9 cellular contexts compared by ENCODE assay signal in genomic region chr11:86523738-86524602, GRCh38.
DNase-seq lines count a peak whose midpoint lies in the region; ATAC-seq and TF ChIP-seq lines count a peak whose summit lies in the region.
"Had no signal": no experiment of that assay in that cellular context is flagged by ENCODE, and none has a peak within 500 bp of the region (broad histone marks: within the 10 kb centered on the region; RNA-seq: fewer than 3 reads in every experiment).

No MANE protein-coding gene starts in this region.

- H3K9me3 Mint-ChIP-seq in natural killer cell treated with Interleukin-12 subunit alpha and Interleukin-12 subunit beta and Interleukin-15 and Interleukin-18, amount 100 ng/mL, for 72 hours = peaks cover 9% of the 10 kb centered on the region

- in situ Hi-C loops in brain microvascular endothelial cell (cut with HindIII; ENCODE audit: low pct_ligation_motif_present, low sequenced_read_pairs) = no loop called here

- peak; percentile 74 to 95 for ATAC-seq in lower lobe of right lung
- no peak for ATAC-seq in HG03159 (IDR thresholded peaks at IDR 0.05; ENCODE audit: unreplicated experiment)
- no peak for ATAC-seq in natural killer cell treated with Interleukin-12 subunit alpha and Interleukin-12 subunit beta and Interleukin-15 and Interleukin-18, amount 100 ng/mL, for 72 hours
- no peak for ATAC-seq in GM18517 (IDR thresholded peaks at IDR 0.05; ENCODE audit: unreplicated experiment)
- no peak for ATAC-seq in psoas muscle

- no peak overlapping the region for H3K27ac Mint-ChIP-seq in natural killer cell treated with Interleukin-12 subunit alpha and Interleukin-12 subunit beta and Interleukin-15 and Interleukin-18, amount 100 ng/mL, for 72 hours
- H3K27ac Mint-ChIP-seq: activated naive CD8-positive, alpha-beta T cell treated with anti-CD3 and anti-CD28 coated beads, Interleukin-2, amount 10 ng/mL, durations not matched to agents 7 days and 5 days had no signal

- H3K27me3 ChIP-seq in brain microvascular endothelial cell (replicated peaks) = no peaks in the 10 kb centered on the region
- no peaks in the 10 kb centered on the region for H3K27me3 ChIP-seq in lower lobe of right lung (ENCODE audit: low read depth)
- no peaks in the 10 kb centered on the region for H3K27me3 ChIP-seq in psoas muscle (ENCODE audit: insufficient read depth in 3 of 3, low read length in 2 of 3)

- peaks cover 0 to 4% of the 10 kb centered on the region in 2 donors for H3K4me1 Mint-ChIP-seq in natural killer cell treated with Interleukin-12 subunit alpha and Interleukin-12 subunit beta and Interleukin-15 and Interleukin-18, amount 100 ng/mL, for 72 hours (ENCODE audit: low read depth in 2 of 2)
- H3K4me1 Mint-ChIP-seq: activated naive CD8-positive, alpha-beta T cell treated with anti-CD3 and anti-CD28 coated beads, Interleukin-2, amount 10 ng/mL, durations not matched to agents 7 days and 5 days had no signal

- H3K9me3 ChIP-seq in lower lobe of right lung (no peaks in the 10 kb centered on the region), psoas muscle (no peaks in the 10 kb centered on the region)

- intact Hi-C loops in lower lobe of right lung (cut with DNase I) (no loop called here), psoas muscle (cut with DNase I) (no loop called here)

- peaks cover 30% of the 10 kb centered on the region for H3K36me3 Mint-ChIP-seq in natural killer cell treated with Interleukin-12 subunit alpha and Interleukin-12 subunit beta and Interleukin-15 and Interleukin-18, amount 100 ng/mL, for 72 hours
- H3K36me3 Mint-ChIP-seq: activated naive CD8-positive, alpha-beta T cell treated with anti-CD3 and anti-CD28 coated beads, Interleukin-2, amount 10 ng/mL, durations not matched to agents 7 days and 5 days had no signal

- no peak for TF ChIP-seq CTCF in 22Rv1 (IDR thresholded peaks at IDR 0.05)
- no peak for TF ChIP-seq CTCF in brain microvascular endothelial cell (IDR thresholded peaks at IDR 0.05; ENCODE audit: low read depth, low read length, missing control alignments)
- no peak for TF ChIP-seq CTCF in lower lobe of right lung (IDR thresholded peaks at IDR 0.05)
- no peak for TF ChIP-seq CTCF in psoas muscle (IDR thresholded peaks at IDR 0.05)

- no peak overlapping the region for H3K4me3 ChIP-seq in brain microvascular endothelial cell (ENCODE audit: low read depth, low read length)
- H3K4me3 ChIP-seq in lower lobe of right lung = no peak overlapping the region
- H3K4me3 ChIP-seq in psoas muscle = no peak overlapping the region

- 57 to 64% (median 57%) methylated on average over 5 of the region's 5 CpGs for WGBS in psoas muscle, 3 donors

- DNase-seq in HT-29 (ENCODE audit: low spot score) = peak; percentile 82
- peak; percentile 99 for DNase-seq in brain microvascular endothelial cell
- DNase-seq in lower lobe of right lung = no peak
- no peak for DNase-seq in natural killer cell treated with Interleukin-12 subunit alpha and Interleukin-12 subunit beta and Interleukin-15 and Interleukin-18, amount 100 ng/mL, for 72 hours (ENCODE audit: low spot score)
- DNase-seq in psoas muscle = no peak
- DNase-seq: activated naive CD8-positive, alpha-beta T cell treated with anti-CD3 and anti-CD28 coated beads, Interleukin-2, amount 10 ng/mL, durations not matched to agents 7 days and 5 days had no signal

- no peak overlapping the region for H3K4me3 Mint-ChIP-seq in natural killer cell treated with Interleukin-12 subunit alpha and Interleukin-12 subunit beta and Interleukin-15 and Interleukin-18, amount 100 ng/mL, for 72 hours
- H3K4me3 Mint-ChIP-seq: activated naive CD8-positive, alpha-beta T cell treated with anti-CD3 and anti-CD28 coated beads, Interleukin-2, amount 10 ng/mL, durations not matched to agents 7 days and 5 days had no signal

- peaks cover 21 to 44% of the 10 kb centered on the region in 2 donors for H3K27me3 Mint-ChIP-seq in natural killer cell treated with Interleukin-12 subunit alpha and Interleukin-12 subunit beta and Interleukin-15 and Interleukin-18, amount 100 ng/mL, for 72 hours
- H3K27me3 Mint-ChIP-seq: activated naive CD8-positive, alpha-beta T cell treated with anti-CD3 and anti-CD28 coated beads, Interleukin-2, amount 10 ng/mL, durations not matched to agents 7 days and 5 days had no signal

- peaks cover 28% of the 10 kb centered on the region for H3K4me1 ChIP-seq in lower lobe of right lung
- H3K4me1 ChIP-seq in psoas muscle = peaks cover 16% of the 10 kb centered on the region

- H3K36me3 ChIP-seq in brain microvascular endothelial cell (replicated peaks) (no peaks in the 10 kb centered on the region), lower lobe of right lung (no peaks in the 10 kb centered on the region), psoas muscle (ENCODE audit: insufficient read depth in 1 of 2, low read depth in 1 of 2) (no peaks in the 10 kb centered on the region)

- peak overlapping the region; percentile 56 for H3K27ac ChIP-seq in 22Rv1
- peak overlapping the region; percentile 98 for H3K27ac ChIP-seq in brain microvascular endothelial cell
- H3K27ac ChIP-seq in lower lobe of right lung = peak overlapping the region; percentile 46
- no peak overlapping the region for H3K27ac ChIP-seq in psoas muscle

Comparison
In these comparisons a context has a peak if more than half of its experiments do, and no peak if none do; other contexts are left out.
1. DNase-seq: peak in HT-29 (single experiment) and brain microvascular endothelial cell (single experiment); none in lower lobe of right lung (single experiment), natural killer cell treated with Interleukin-12 subunit alpha and Interleukin-12 subunit beta and Interleukin-15 and Interleukin-18, amount 100 ng/mL, for 72 hours (single experiment) and psoas muscle (0 of 2).
2. ATAC-seq: peak in lower lobe of right lung (2 of 2); none in HG03159 (single experiment), natural killer cell treated with Interleukin-12 subunit alpha and Interleukin-12 subunit beta and Interleukin-15 and Interleukin-18, amount 100 ng/mL, for 72 hours (0 of 2), GM18517 (single experiment) and psoas muscle (0 of 4).